ENCODE assay signal across 11 cellular contexts in the genomic region with DNA sequence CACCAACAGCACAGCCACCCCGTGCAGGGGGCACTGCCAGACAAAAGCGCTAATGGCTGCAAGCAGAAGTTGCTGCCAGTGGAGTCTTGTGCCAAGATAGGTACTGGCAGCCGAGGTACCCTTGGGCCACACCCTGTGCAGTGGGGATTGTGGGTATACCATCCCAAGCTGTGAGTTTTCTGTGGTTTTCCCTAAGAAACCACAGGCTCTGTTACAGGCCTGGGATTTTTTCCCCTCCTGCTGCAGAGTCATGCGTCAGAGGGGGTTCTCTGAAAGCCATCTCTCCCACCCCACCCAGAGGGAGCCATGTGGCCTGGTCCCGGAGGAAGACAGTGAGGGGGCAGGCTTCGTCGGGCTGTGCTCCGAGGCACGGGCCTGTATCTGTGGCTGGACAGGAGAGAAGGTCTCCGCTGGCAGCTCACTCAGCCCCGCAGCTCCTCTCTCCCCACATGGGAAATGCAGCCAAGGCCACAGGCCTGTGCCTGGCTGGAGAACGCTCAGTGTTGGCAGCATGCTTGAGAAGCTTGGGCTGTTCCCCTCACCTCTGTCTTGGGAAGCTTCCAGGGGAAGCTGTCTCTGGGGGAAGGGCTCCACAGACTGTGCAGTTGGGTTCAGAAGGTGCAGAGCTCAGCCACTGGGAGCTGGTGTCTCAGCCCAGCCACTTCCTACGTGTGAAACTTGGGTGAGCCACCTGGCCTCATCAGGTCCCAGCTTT. TPM values are rescaled to one million over a fixed set of nuclear protein-coding genes. Genes with fewer than 3 reads are reported as not detected.
DNase-seq lines count a peak whose midpoint lies in the region; ATAC-seq and TF ChIP-seq lines count a peak whose summit lies in the region.
"Had no signal": no experiment of that assay in that cellular context is flagged by ENCODE, and none has a peak within 500 bp of the region (broad histone marks: within the 10 kb centered on the region; RNA-seq: fewer than 3 reads in every experiment).

No MANE protein-coding gene starts in this region.

- H3K27ac Mint-ChIP-seq in stimulated activated naive CD8-positive, alpha-beta T cell treated with anti-CD3 and anti-CD28 coated beads, Interleukin-15, amount 100 ng/mL, for 72 hours = no peak overlapping the region
- peak overlapping the region; percentile 84 for H3K27ac Mint-ChIP-seq in MCF 10A (ENCODE audit: low read depth, unreplicated experiment)
- H3K27ac Mint-ChIP-seq: CD8-positive, alpha-beta T cell; WTC11 had no signal

- peaks cover 17% of the 10 kb centered on the region for H3K4me1 Mint-ChIP-seq in stimulated activated naive CD8-positive, alpha-beta T cell treated with anti-CD3 and anti-CD28 coated beads, Interleukin-15, amount 100 ng/mL, for 72 hours
- peaks cover 45% of the 10 kb centered on the region for H3K4me1 Mint-ChIP-seq in MCF 10A (ENCODE audit: insufficient read depth, unreplicated experiment)
- H3K4me1 Mint-ChIP-seq: WTC11 had no signal

- DNase-seq in stimulated activated naive CD8-positive, alpha-beta T cell treated with anti-CD3 and anti-CD28 coated beads, Interleukin-15, amount 100 ng/mL, for 72 hours = no peak
- no peak for DNase-seq in stimulated activated naive CD8-positive, alpha-beta T cell treated with anti-CD3 and anti-CD28 coated beads, Interleukin-15, Interleukin-2, amounts not matched to agents 100 U/mL and 50 U/mL, for 24 hours
- peak; percentile 98 for DNase-seq in MCF 10A (ENCODE audit: unreplicated experiment)
- peak; percentile 47 for DNase-seq in mesenchymal stem cell
- no peak for DNase-seq in RKO (ENCODE audit: low spot score)
- DNase-seq in ecto neural progenitor cell (ENCODE audit: low spot score) = no peak
- no peak for DNase-seq in GM13976 (ENCODE audit: low spot score)
- DNase-seq: CD8-positive, alpha-beta T cell had no signal

- no peak overlapping the region for H2BK5ac ChIP-seq in mesenchymal stem cell (ENCODE audit: low read depth, low read length, poor library complexity, severe bottlenecking)

- H3K4me3 ChIP-seq in mesenchymal stem cell (ENCODE audit: insufficient read depth in 1 of 2, low read depth in 1 of 2, low read length in 2 of 2) = no peak overlapping the region
- H3K4me3 ChIP-seq: mucosa of descending colon had no signal

- H3K9me3 Mint-ChIP-seq in stimulated activated naive CD8-positive, alpha-beta T cell treated with anti-CD3 and anti-CD28 coated beads, Interleukin-15, amount 100 ng/mL, for 72 hours = no peaks in the 10 kb centered on the region
- no peaks in the 10 kb centered on the region for H3K9me3 Mint-ChIP-seq in MCF 10A (ENCODE audit: unreplicated experiment)
- H3K9me3 Mint-ChIP-seq: CD8-positive, alpha-beta T cell; WTC11 had no signal

- peaks cover 33% of the 10 kb centered on the region for H3K4me1 ChIP-seq in mesenchymal stem cell (ENCODE audit: control insufficient read depth, insufficient read depth, low read depth, low read length)

- 82% methylated on average over 9 of the region's 13 CpGs for whole genome bisulfite sequencing in mesenchymal stem cell

- H3K36me3 ChIP-seq in mesenchymal stem cell (ENCODE audit: control insufficient read depth in 1 of 2, insufficient read depth in 2 of 2, low read depth in 1 of 2, low read length in 2 of 2) = no peaks in the 10 kb centered on the region

- no peak overlapping the region for H2BK120ac ChIP-seq in mesenchymal stem cell (ENCODE audit: low read depth, low read length)

- H3K23ac ChIP-seq in mesenchymal stem cell (ENCODE audit: low read length in 2 of 2) = no peak overlapping the region

- peak overlapping the region; percentile 72 for H4K8ac ChIP-seq in mesenchymal stem cell (ENCODE audit: low read length)

- peaks cover 31% of the 10 kb centered on the region for H3K27me3 Mint-ChIP-seq in stimulated activated naive CD8-positive, alpha-beta T cell treated with anti-CD3 and anti-CD28 coated beads, Interleukin-15, amount 100 ng/mL, for 72 hours
- no peaks in the 10 kb centered on the region for H3K27me3 Mint-ChIP-seq in MCF 10A (ENCODE audit: insufficient read depth, unreplicated experiment)

- ATAC-seq in stimulated activated naive CD8-positive, alpha-beta T cell treated with anti-CD3 and anti-CD28 coated beads, Interleukin-15, amount 100 ng/mL, for 72 hours = peak; percentile 43
- no peak for ATAC-seq in stimulated activated naive CD8-positive, alpha-beta T cell treated with anti-CD3 and anti-CD28 coated beads, Interleukin-15, Interleukin-2, amounts not matched to agents 100 U/mL and 50 U/mL, for 24 hours
- no peak for ATAC-seq in HG03025 (IDR thresholded peaks at IDR 0.05; ENCODE audit: low FRiP score, unreplicated experiment)
- ATAC-seq: CD8-positive, alpha-beta T cell; mucosa of descending colon; WTC11 had no signal

- H2AFZ ChIP-seq in mesenchymal stem cell (ENCODE audit: low read depth, low read length) = no peak overlapping the region

- CTCF ChIA-PET in MCF 10A (lab: Yijun Ruan, JAX) = interaction anchor here (0.6 to 7.6 kb wide), 22 partner anchors 10 to 1422 kb away, joined by 3 to 78 read pairs (median 4); a partner anchor contains a TSS

- BruUV-seq in MCF 10A (replicated peaks; lab: Mats Ljungman, UMichigan) = no TSS peak

- H3K9ac ChIP-seq in mesenchymal stem cell (ENCODE audit: low read length) = no peak overlapping the region

- no peak overlapping the region for H2BK12ac ChIP-seq in mesenchymal stem cell (ENCODE audit: low read length in 2 of 2)

- peak overlapping the region; percentile 19 for H4K91ac ChIP-seq in mesenchymal stem cell (ENCODE audit: low read length)

- POLR2A ChIA-PET in MCF 10A (lab: Yijun Ruan, JAX) = interaction anchor here (0.5 to 24.4 kb wide), 27 partner anchors 8 to 1707 kb away, joined by 3 to 423 read pairs (median 7); a partner anchor contains a TSS

- H3K9me3 ChIP-seq in mesenchymal stem cell (ENCODE audit: control insufficient read depth, low read length) = no peaks in the 10 kb centered on the region
- H3K9me3 ChIP-seq: mucosa of descending colon had no signal

- no peak for TF ChIP-seq CTCF in MCF 10A (IDR thresholded peaks at IDR 0.05; ENCODE audit: unreplicated experiment)
- no peak for TF ChIP-seq CTCF in GM13976 (IDR thresholded peaks at IDR 0.05; ENCODE audit: borderline replicate concordance, control extremely low read depth, extremely low read depth, insufficient read depth, missing control alignments)

- no peak overlapping the region for H3K4me3 Mint-ChIP-seq in stimulated activated naive CD8-positive, alpha-beta T cell treated with anti-CD3 and anti-CD28 coated beads, Interleukin-15, amount 100 ng/mL, for 72 hours
- H3K4me3 Mint-ChIP-seq in MCF 10A (ENCODE audit: unreplicated experiment) = peak overlapping the region; percentile 45
- H3K4me3 Mint-ChIP-seq: CD8-positive, alpha-beta T cell; WTC11 had no signal

- peak overlapping the region; percentile 33 for H2AK5ac ChIP-seq in mesenchymal stem cell (ENCODE audit: low read length, severe bottlenecking)

- H3K27ac ChIP-seq in mesenchymal stem cell (ENCODE audit: low read length, poor library complexity, severe bottlenecking) = peak overlapping the region; percentile 39

- peaks cover 6% of the 10 kb centered on the region for H3K36me3 Mint-ChIP-seq in MCF 10A (ENCODE audit: insufficient read depth, unreplicated experiment)
- H3K36me3 Mint-ChIP-seq: CD8-positive, alpha-beta T cell; WTC11 had no signal

- H3K14ac ChIP-seq in mesenchymal stem cell (ENCODE audit: low read length in 2 of 2) = no peak overlapping the region

- peak overlapping the region in 1 of 2 experiments; percentile 17 for H3K4ac ChIP-seq in mesenchymal stem cell (ENCODE audit: low read depth in 1 of 2, low read length in 2 of 2)

- H3K18ac ChIP-seq in mesenchymal stem cell (ENCODE audit: low read depth in 1 of 2, low read length in 2 of 2) = peak overlapping the region in 1 of 2 experiments; percentile 43

- peaks cover 0 to 3% of the 10 kb centered on the region in 2 experiments for H3K27me3 ChIP-seq in mesenchymal stem cell (ENCODE audit: control insufficient read depth in 1 of 2, insufficient read depth in 1 of 2, low read length in 2 of 2)

- in situ Hi-C loops in GM13976 (cut with MboI; ENCODE audit: low sequenced_read_pairs, unreplicated experiment) = no loop called here

- H2BK15ac ChIP-seq in mesenchymal stem cell (ENCODE audit: low read depth, poor library complexity, severe bottlenecking) = peak overlapping the region; percentile 30

- no peak overlapping the region for H3K4me2 ChIP-seq in mesenchymal stem cell (ENCODE audit: low read length, poor library complexity, severe bottlenecking)

- H3K79me1 ChIP-seq in mesenchymal stem cell (replicated peaks; ENCODE audit: low read length, poor library complexity, severe bottlenecking) = no peaks in the 10 kb centered on the region

- intact Hi-C loops in MCF 10A (cut with micrococcal nuclease) = loop anchor here (2.0 kb wide), 1 partner anchor 20 kb away; no protein-coding TSS in a partner anchor

RNA-seq across cellular contexts. Expression of a gene that starts 42.5 kb away (rescaled TPM):
- 33.4 and 44.5 TPM in 2 replicates for total RNA-seq in MCF 10A (2022)
- polyA plus RNA-seq in mesenchymal stem cell (2013, experiment 1 of 2) = 1.8 TPM
- polyA plus RNA-seq in mesenchymal stem cell (2013, experiment 2 of 2) = 2.1 TPM

RNA-seq across cellular contexts. Expression of a gene that starts 54.0 kb away (rescaled TPM):
- 87.0 and 94.1 TPM in 2 replicates for total RNA-seq in MCF 10A (2022)
- polyA plus RNA-seq in mesenchymal stem cell (2013, experiment 1 of 2) = 6.8 TPM
- 7.1 TPM for polyA plus RNA-seq in mesenchymal stem cell (2013, experiment 2 of 2)

Comparison
In these comparisons a context has a peak if more than half of its experiments do, and no peak if none do; other contexts are left out.
1. DNase-seq: peak in MCF 10A (single experiment) and mesenchymal stem cell (single experiment); none in stimulated activated naive CD8-positive, alpha-beta T cell treated with anti-CD3 and anti-CD28 coated beads, Interleukin-15, amount 100 ng/mL, for 72 hours (0 of 2), stimulated activated naive CD8-positive, alpha-beta T cell treated with anti-CD3 and anti-CD28 coated beads, Interleukin-15, Interleukin-2, amounts not matched to agents 100 U/mL and 50 U/mL, for 24 hours (single experiment), RKO (single experiment), ecto neural progenitor cell (single experiment) and GM13976 (single experiment).